18 cellular contexts compared by ENCODE assay signal in the genomic region with DNA sequence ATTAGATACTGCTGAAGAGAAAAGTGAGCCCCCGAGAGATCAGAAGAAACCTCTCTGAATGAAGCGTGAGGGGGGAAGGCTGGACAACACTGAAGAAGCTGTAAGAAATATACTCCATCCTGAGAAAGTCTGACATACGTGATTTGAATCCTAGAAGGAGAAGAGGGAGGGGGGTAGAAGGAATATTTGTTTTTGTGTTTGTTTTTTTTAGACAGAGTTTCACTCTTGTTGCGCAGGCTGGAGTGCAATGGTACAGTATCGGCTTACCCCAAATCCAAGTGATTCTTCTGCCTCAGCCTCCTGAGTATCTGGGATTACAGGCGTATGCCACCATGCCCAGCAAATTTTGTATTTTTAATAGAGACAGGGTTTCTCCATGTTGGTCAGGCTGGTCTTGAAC. TPM values are rescaled to one million over a fixed set of nuclear protein-coding genes. Genes with fewer than 3 reads are reported as not detected.
DNase-seq lines count a peak whose midpoint lies in the region; ATAC-seq and TF ChIP-seq lines count a peak whose summit lies in the region.
"Had no signal": no experiment of that assay in that cellular context is flagged by ENCODE, and none has a peak within 500 bp of the region (broad histone marks: within the 10 kb centered on the region; RNA-seq: fewer than 3 reads in every experiment).

No MANE protein-coding gene starts in this region.

- H3K4me3 ChIP-seq in A673 (ENCODE audit: low read depth, low read length, poor library complexity, severe bottlenecking) (no peak overlapping the region), HEK293 (ENCODE audit: low read depth, low read length) (no peak overlapping the region), body of pancreas (no peak overlapping the region)
- no peak overlapping the region for H3K4me3 ChIP-seq in CD8-positive, alpha-beta memory T cell (ENCODE audit: low read length)
- H3K4me3 ChIP-seq: A549, SJCRH30 had no signal

- H3K27ac Mint-ChIP-seq in naive B cell: peak overlapping the region in 4 of 6 donors; percentile 25 to 71 (median 51)
- peak overlapping the region in 2 of 8 donors; percentile 2 to 56 for H3K27ac Mint-ChIP-seq in CD8-positive, alpha-beta memory T cell
- H3K27ac Mint-ChIP-seq: CD4-positive, alpha-beta T cell; H9 had no signal

- intact Hi-C loops in A673 (cut with micrococcal nuclease; ENCODE audit: unreplicated experiment): no loop called here
- intact Hi-C loops in body of pancreas (cut with DNase I): no loop called here

- no peak for TF ChIP-seq POLR2A in body of pancreas (IDR thresholded peaks at IDR 0.05)

- peaks cover 0 to 12% (median 0%) of the 10 kb centered on the region in 7 donors for H3K9me3 Mint-ChIP-seq in naive B cell
- H3K9me3 Mint-ChIP-seq in CD8-positive, alpha-beta memory T cell: no peaks in the 10 kb centered on the region
- H3K9me3 Mint-ChIP-seq: CD4-positive, alpha-beta T cell; H9 had no signal

- H3K36me3 Mint-ChIP-seq in naive B cell: peaks cover 0 to 9% of the 10 kb centered on the region in 2 donors
- peaks cover 9 to 11% (median 10%) of the 10 kb centered on the region in 3 donors for H3K36me3 Mint-ChIP-seq in CD8-positive, alpha-beta memory T cell

- BruUV-seq in A673 (replicated peaks; lab: Mats Ljungman, UMichigan): no TSS peak

- H3K36me3 ChIP-seq in A673 (ENCODE audit: insufficient read depth, low read length, poor library complexity, severe bottlenecking) (no peaks in the 10 kb centered on the region), HEK293 (ENCODE audit: control insufficient read depth in 2 of 2, insufficient read depth in 1 of 2, low read length in 2 of 2) (no peaks in the 10 kb centered on the region), body of pancreas (replicated peaks in 1 of 2; ENCODE audit: insufficient read depth in 1 of 2, low read depth in 2 of 2) (no peaks in the 10 kb centered on the region)
- no peaks in the 10 kb centered on the region for H3K36me3 ChIP-seq in CD8-positive, alpha-beta memory T cell (ENCODE audit: insufficient read depth, low read length)
- H3K36me3 ChIP-seq: BE2C, SJCRH30 had no signal

- CTCF ChIA-PET in A673 (lab: Charles Lee): no interaction called here
- CTCF ChIA-PET in HEK293 (lab: Yijun Ruan, JAX): no interaction called here
- CTCF ChIA-PET in CD8-positive, alpha-beta memory T cell (lab: Charles Lee): interaction anchor here (1.4 kb wide), 1 partner anchor 39 kb away, joined by 3 read pairs; no protein-coding TSS in a partner anchor

- H3K4me1 Mint-ChIP-seq in naive B cell: peaks cover 21 to 34% (median 26%) of the 10 kb centered on the region in 3 donors
- H3K4me1 Mint-ChIP-seq in CD8-positive, alpha-beta memory T cell: peaks cover 39 to 75% (median 73%) of the 10 kb centered on the region in 3 donors

- peak overlapping the region in 2 of 8 donors; percentile 16 to 17 for H3K4me3 Mint-ChIP-seq in naive B cell
- peak overlapping the region in 1 of 7 donors; percentile 38 for H3K4me3 Mint-ChIP-seq in CD8-positive, alpha-beta memory T cell
- H3K4me3 Mint-ChIP-seq: CD4-positive, alpha-beta T cell; H9 had no signal

- POLR2A ChIA-PET in A673 (lab: Charles Lee; ENCODE audit: low non-redundant PET): no interaction called here
- POLR2A ChIA-PET in HEK293 (lab: Yijun Ruan, JAX): no interaction called here
- POLR2A ChIA-PET in CD8-positive, alpha-beta memory T cell (lab: Charles Lee): no interaction called here

- H3K4me1 ChIP-seq in A673 (ENCODE audit: insufficient read depth, low read length, poor library complexity, severe bottlenecking) (peaks cover 18% of the 10 kb centered on the region), HEK293 (ENCODE audit: control insufficient read depth, insufficient read depth, low read length) (peaks cover 8% of the 10 kb centered on the region; the same call in 1 of the 2 replicates), body of pancreas (peaks cover 87% of the 10 kb centered on the region)
- no peaks in the 10 kb centered on the region for H3K4me1 ChIP-seq in CD8-positive, alpha-beta memory T cell (ENCODE audit: insufficient read depth, low read length)

- WGBS in body of pancreas, 2 donors: 65 to 73% methylated on average over 6 of the region's 6 CpGs

- peak overlapping the region; percentile 12 for H3K27ac ChIP-seq in A673 (ENCODE audit: low read depth, low read length, poor library complexity, severe bottlenecking)
- H3K27ac ChIP-seq in HEK293 (ENCODE audit: extremely low read depth, low read depth, low read length): no peak overlapping the region
- peak overlapping the region; percentile 30 to 90 (median 74) for H3K27ac ChIP-seq in body of pancreas
- H3K27ac ChIP-seq in CD8-positive, alpha-beta memory T cell (ENCODE audit: low read depth, low read length): no peak overlapping the region
- H3K27ac ChIP-seq: A549, SJCRH30 had no signal

- no peak for ATAC-seq in body of pancreas
- no peak for ATAC-seq in naive B cell (ENCODE audit: low read depth in 2 of 2)
- ATAC-seq: A549 had no signal

- TF ChIP-seq CTCF in A673 (conservative IDR thresholded peaks at IDR 0.05; ENCODE audit: low read depth, low read length) (no peak), HEK293 (tag by site-specific recombination; IDR thresholded peaks at IDR 0.05) (no peak), body of pancreas (IDR thresholded peaks at IDR 0.05) (no peak)

- H3K27me3 Mint-ChIP-seq in naive B cell: no peaks in the 10 kb centered on the region
- no peaks in the 10 kb centered on the region for H3K27me3 Mint-ChIP-seq in CD8-positive, alpha-beta memory T cell
- H3K27me3 Mint-ChIP-seq: CD4-positive, alpha-beta T cell had no signal

- DNase-seq in A673 (ENCODE audit: low spot score) (no peak), body of pancreas (no peak), naive B cell (no peak), A172 (ENCODE audit: low spot score) (no peak), NCI-H510A treated with DMSO at 0.1 percent for 48 hours (lab: John Stamatoyannopoulos, UW) (no peak)
- no peak for DNase-seq in CD8-positive, alpha-beta memory T cell
- DNase-seq: BE2C; CD4-positive, alpha-beta T cell; DMS153; H9; NCI-H1694; NCI-H2081; NCI-H2171 treated with DMSO at 0.1 percent for 48 hours; NCI-H526; OCI-M1; SJCRH30 had no signal

- H3K9me3 ChIP-seq in A673 (ENCODE audit: low read depth, low read length, poor library complexity, severe bottlenecking) (no peaks in the 10 kb centered on the region), HEK293 (ENCODE audit: control insufficient read depth, insufficient read depth, low read depth, low read length) (no peaks in the 10 kb centered on the region), body of pancreas (no peaks in the 10 kb centered on the region)
- H3K9me3 ChIP-seq in CD8-positive, alpha-beta memory T cell (ENCODE audit: low read length): no peaks in the 10 kb centered on the region
- H3K9me3 ChIP-seq: A549, BE2C, SJCRH30 had no signal

- H3K27me3 ChIP-seq in A673 (replicated peaks; ENCODE audit: insufficient read depth, low read depth, low read length, poor library complexity) (no peaks in the 10 kb centered on the region), body of pancreas (no peaks in the 10 kb centered on the region)
- H3K27me3 ChIP-seq in CD8-positive, alpha-beta memory T cell (ENCODE audit: insufficient read depth, low read length, poor library complexity, severe bottlenecking): no peaks in the 10 kb centered on the region
- H3K27me3 ChIP-seq: BE2C, SJCRH30 had no signal

TF ChIP-seq in HEK293, 187 proteins besides CTCF, POLR2A, EP300 and RAD21 (continues in another document):
- TF ChIP-seq WT1 (tag by site-specific recombination; IDR thresholded peaks at IDR 0.05): peak; percentile 42; the same call in 1 of the 2 replicates
- peak; percentile 53; the same call in 1 of the 2 replicates for TF ChIP-seq PATZ1 (tag by site-specific recombination; IDR thresholded peaks at IDR 0.05)
- no peak for TF ChIP-seq ZNF654 (tag by site-specific recombination; IDR thresholded peaks at IDR 0.05; ENCODE audit: low read depth)
- peak; percentile 46; the same call in 1 of the 2 replicates for TF ChIP-seq ZNF341 (tag by site-specific recombination; IDR thresholded peaks at IDR 0.05; ENCODE audit: low read depth)
- TF ChIP-seq ZNF132 (tag by site-specific recombination; IDR thresholded peaks at IDR 0.05; ENCODE audit: borderline replicate concordance): no peak
- no peak for TF ChIP-seq INSM2 (tag by site-specific recombination; IDR thresholded peaks at IDR 0.05)

RNA-seq across cellular contexts. Expression of gene GALNT11, which starts 52.6 kb away (rescaled TPM):
- total RNA-seq in A673 (2021) (30.4 and 35.5 TPM in 2 replicates), body of pancreas (10 to 100 TPM; 45.9 to 54.4 TPM)
- polyA plus RNA-seq in naive B cell (ENCODE audit: low read depth in 6 of 6): 10 to 100 TPM; 11.0 to 24.5 (median 15.0) TPM
- 57.6 and 73.5 TPM in 2 replicates for total RNA-seq in A172 (2014; rRNA removed; shearing (Covaris generic))
- total RNA-seq in CD8-positive, alpha-beta memory T cell: 10 to 100 TPM; 20.3 to 21.5 TPM
- polyA plus RNA-seq in CD8-positive, alpha-beta memory T cell: 65.3 TPM

Comparison
In these comparisons a context has a peak if more than half of its experiments do, and no peak if none do; other contexts are left out.
1. H3K27ac ChIP-seq: peak in A673 (single experiment) and body of pancreas (4 of 4); none in HEK293 (single experiment) and CD8-positive, alpha-beta memory T cell (single experiment).